Comparison of ENCODE assay signal across 8 cellular contexts in the genomic region with DNA sequence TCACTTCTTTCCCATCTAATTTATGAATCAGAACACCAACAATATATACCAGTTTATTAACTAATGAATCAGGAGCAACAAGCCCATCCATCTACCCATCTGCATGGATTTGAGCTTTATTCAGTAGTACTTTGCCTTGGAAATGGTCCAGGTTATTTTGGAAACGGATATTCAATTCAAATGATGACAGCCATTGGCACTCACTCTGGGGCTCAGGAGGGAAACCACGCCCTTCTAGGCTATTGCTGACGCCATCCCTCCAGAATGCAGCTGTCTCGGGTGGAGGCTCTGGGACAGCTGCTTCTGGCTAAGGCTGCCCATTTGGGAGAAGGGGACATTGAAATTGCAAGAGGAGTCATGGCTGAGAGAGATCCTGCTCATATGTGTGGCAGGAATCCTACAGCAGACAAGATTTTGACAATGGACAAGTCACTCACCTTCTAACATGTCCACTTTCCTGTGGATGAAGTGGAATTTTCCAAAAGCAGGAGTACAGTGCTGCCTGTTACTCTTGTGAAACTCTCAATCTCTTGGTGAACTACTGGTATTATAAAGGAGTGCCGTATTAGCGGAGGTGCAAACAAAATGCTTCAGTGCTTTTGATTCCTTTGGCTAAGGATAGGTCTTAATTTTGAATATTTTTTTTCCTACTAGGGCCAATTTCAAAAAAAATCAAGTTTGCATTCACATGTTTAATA. TPM values are rescaled to one million over a fixed set of nuclear protein-coding genes. Genes with fewer than 3 reads are reported as not detected.
A peak's percentile ranks its signal among the peaks of the same experiment; 100 is the strongest.
DNase-seq lines count a peak whose midpoint lies in the region; ATAC-seq and TF ChIP-seq lines count a peak whose summit lies in the region.

No MANE protein-coding gene starts in this region.

- intact Hi-C loops in mammary epithelial cell (cut with micrococcal nuclease) (loop anchor here (2.0 kb wide), 2 partner anchors 37 to 47 kb away; no protein-coding TSS in a partner anchor), aorta (cut with DNase I) (no loop called here), natural killer cell (cut with micrococcal nuclease) (no loop called here)

- peak overlapping the region; percentile 61 for H3K4me2 ChIP-seq in mammary epithelial cell (ENCODE audit: insufficient read depth, low read depth, low read length)

- TF ChIP-seq CTCF in mammary epithelial cell (conservative IDR thresholded peaks at IDR 0.05 in 1 of 2, IDR thresholded peaks at IDR 0.05 in 1 of 2; ENCODE audit: extremely low read depth in 1 of 2, insufficient read depth in 1 of 2, low read depth in 1 of 2, low read length in 2 of 2) (no peak), liver (IDR thresholded peaks at IDR 0.05; ENCODE audit: low read depth, low read length, missing input control) (no peak), natural killer cell (IDR thresholded peaks at IDR 0.05) (no peak)

- in situ Hi-C loops in mammary epithelial cell (cut with MboI; ENCODE audit: low sequenced_read_pairs in 2 of 2): no loop called here

- ATAC-seq in aorta (ENCODE audit: low FRiP score) (peak; percentile 88), natural killer cell (no peak), HG02938 (IDR thresholded peaks at IDR 0.05; ENCODE audit: unreplicated experiment) (no peak)

- CTCF ChIA-PET in mammary epithelial cell (lab: Charles Lee; ENCODE audit: low non-redundant PET): no interaction called here

- H3K4me1 ChIP-seq in mammary epithelial cell (ENCODE audit: insufficient read depth, low read length) (peaks cover 25% of the 10 kb centered on the region), liver (ENCODE audit: control insufficient read depth in 4 of 4, insufficient read depth in 4 of 4, low read length in 3 of 4) (peaks cover 0 to 6% (median 3%) of the 10 kb centered on the region in 4 donors), aorta (ENCODE audit: control insufficient read depth in 1 of 2, insufficient read depth in 2 of 2, low read length in 2 of 2) (peaks cover 0 to 9% of the 10 kb centered on the region in 2 donors)

- H3K79me2 ChIP-seq in mammary epithelial cell (ENCODE audit: insufficient read depth, low read length): peaks cover 57% of the 10 kb centered on the region

- H3K9me3 Mint-ChIP-seq in natural killer cell: no peaks in the 10 kb centered on the region

- H3K4me3 ChIP-seq in mammary epithelial cell (replicated peaks in 1 of 3; ENCODE audit: insufficient read depth in 1 of 3, low read depth in 2 of 3, low read length in 3 of 3) (no peak overlapping the region), liver (ENCODE audit: low read depth in 1 of 3, low read length in 3 of 3) (no peak overlapping the region), aorta (ENCODE audit: low read length in 2 of 2) (no peak overlapping the region)

- H3K27ac Mint-ChIP-seq in natural killer cell: no peak overlapping the region

- no peaks in the 10 kb centered on the region for H3K27me3 Mint-ChIP-seq in natural killer cell (ENCODE audit: low read depth in 2 of 2)

- BruUV-seq in mammary epithelial cell (replicated peaks; lab: Mats Ljungman, UMichigan): TSS peak; percentile 48

- H4K20me1 ChIP-seq in mammary epithelial cell (ENCODE audit: insufficient read depth, low read length): no peaks in the 10 kb centered on the region

- peak overlapping the region; percentile 56 for H3K9ac ChIP-seq in mammary epithelial cell (ENCODE audit: insufficient read depth, low read length)
- H3K9ac ChIP-seq in liver (ENCODE audit: low read depth in 1 of 2, low read length in 2 of 2): no peak overlapping the region

- H3K27me3 ChIP-seq in mammary epithelial cell (ENCODE audit: insufficient read depth, low read length) (no peaks in the 10 kb centered on the region), liver (ENCODE audit: control insufficient read depth in 4 of 4, insufficient read depth in 4 of 4, low read length in 3 of 4) (no peaks in the 10 kb centered on the region), aorta (ENCODE audit: control insufficient read depth in 1 of 2, insufficient read depth in 2 of 2, low read length in 1 of 2) (no peaks in the 10 kb centered on the region)

- DNase-seq in NCI-H748 (lab: John Stamatoyannopoulos, UW; ENCODE audit: unreplicated experiment) (peak; percentile 63), NCI-H748 treated with DMSO at 0.1 percent for 48 hours (lab: John Stamatoyannopoulos, UW) (no peak), mammary epithelial cell (peak; percentile 83), aorta (peak; percentile 88), Ammon's horn (ENCODE audit: low spot score) (no peak), natural killer cell (no peak)

- no peak overlapping the region for H3K4me3 Mint-ChIP-seq in natural killer cell

- H3K9me3 ChIP-seq in mammary epithelial cell (replicated peaks; ENCODE audit: insufficient read depth, low read length) (no peaks in the 10 kb centered on the region), liver (ENCODE audit: control insufficient read depth in 4 of 4, low read length in 3 of 4) (no peaks in the 10 kb centered on the region), aorta (ENCODE audit: control insufficient read depth, low read length) (no peaks in the 10 kb centered on the region)

- no peak for TF ChIP-seq RAD21 in liver (IDR thresholded peaks at IDR 0.05)

- peaks cover 28 to 44% of the 10 kb centered on the region in 2 donors for H3K4me1 Mint-ChIP-seq in natural killer cell

- peak overlapping the region; percentile 88 for H3K27ac ChIP-seq in mammary epithelial cell (ENCODE audit: insufficient read depth, low read depth, low read length)
- H3K27ac ChIP-seq in liver (ENCODE audit: low read depth in 1 of 2, low read length in 2 of 2): peak overlapping the region in 1 of 2 donors; percentile 40
- H3K27ac ChIP-seq in aorta (ENCODE audit: low read depth in 1 of 2, low read length in 2 of 2): peak overlapping the region; percentile 91 to 92

- dilution Hi-C loops in mammary epithelial cell (cut with HindIII; ENCODE audit: low sequenced_read_pairs): no loop called here

- WGBS in mammary epithelial cell (ENCODE audit: low coverage, missing lambda C conversion rate): 28% methylated on average over 4 of the region's 6 CpGs
- 65% methylated on average over 6 of the region's 6 CpGs for WGBS in liver
- WGBS in aorta, 2 donors: 2 to 5% methylated on average over 6 of the region's 6 CpGs

- H3K36me3 ChIP-seq in mammary epithelial cell (ENCODE audit: insufficient read depth, low read length): no peaks in the 10 kb centered on the region
- no peaks in the 10 kb centered on the region for H3K36me3 ChIP-seq in liver (ENCODE audit: control insufficient read depth in 4 of 4, insufficient read depth in 3 of 4, low read depth in 1 of 4, low read length in 3 of 4)
- H3K36me3 ChIP-seq in aorta (ENCODE audit: control insufficient read depth in 1 of 2, insufficient read depth in 2 of 2, low read length in 1 of 2): no peaks in the 10 kb centered on the region

- peak overlapping the region; percentile 38 for H2AFZ ChIP-seq in mammary epithelial cell (ENCODE audit: low read depth, low read length)

- no peaks in the 10 kb centered on the region for H3K36me3 Mint-ChIP-seq in natural killer cell

TF ChIP-seq in liver, 16 proteins besides CTCF, POLR2A, EP300 and RAD21:
- no peak for TF ChIP-seq RXRA (IDR thresholded peaks at IDR 0.05)
- TF ChIP-seq EGR1 (IDR thresholded peaks at IDR 0.05; ENCODE audit: low read depth in 2 of 2): no peak
- peak; percentile 56 to 57 for TF ChIP-seq JUND (IDR thresholded peaks at IDR 0.05)
- no peak for TF ChIP-seq HNF4A (conservative IDR thresholded peaks at IDR 0.05)

RNA-seq across cellular contexts. Expression of gene TRAK1, which starts 29.3 kb away (rescaled TPM):
- 10 to 100 TPM; 64.5 to 67.2 TPM for total RNA-seq in mammary epithelial cell
- 36.6 TPM for polyA plus RNA-seq in mammary epithelial cell
- polyA minus RNA-seq in mammary epithelial cell: 56.6 TPM
- total RNA-seq in liver: 10 to 100 TPM; 12.1 to 21.7 TPM
- polyA plus RNA-seq in liver: 1 to 10 TPM; 3.4 to 5.0 TPM
- total RNA-seq in aorta: 10 to 100 TPM; 33.5 to 37.7 TPM
- polyA plus RNA-seq in aorta: 10 to 100 TPM; 15.7 to 16.3 TPM
- 10 to 100 TPM; 30.7 to 31.8 (median 31.8) TPM for total RNA-seq in natural killer cell

Comparison
In these comparisons a context has a peak if more than half of its experiments do, and no peak if none do; other contexts are left out.
1. DNase-seq: peak in NCI-H748 (single experiment), mammary epithelial cell (single experiment) and aorta (2 of 2); none in NCI-H748 treated with DMSO at 0.1 percent for 48 hours (single experiment), Ammon's horn (single experiment) and natural killer cell (single experiment).